8 cellular contexts compared by ENCODE assay signal in genomic region chr1:31760901-31761470, GRCh38. TPM values are rescaled to one million over a fixed set of nuclear protein-coding genes. Genes with fewer than 3 reads are reported as not detected.
DNase-seq lines count a peak whose midpoint lies in the region; ATAC-seq, FAIRE-seq and TF ChIP-seq lines count a peak whose summit lies in the region.

No MANE protein-coding gene starts in this region.

- H3K4me3 ChIP-seq in colonic mucosa (peak overlapping the region; percentile 38), HepG2 (replicated peaks in 1 of 3; ENCODE audit: insufficient read depth in 1 of 3, low read depth in 2 of 3, low read length in 3 of 3) (peak overlapping the region; percentile 43 to 74 (median 60); a peak in 5 of 6 replicates)

- POLR2A ChIA-PET in HepG2 (lab: Yijun Ruan, JAX): interaction anchor here (0.7 to 2.1 kb wide), 3 partner anchors 15 to 116 kb away, joined by 3 to 5 read pairs (median 4); partner anchors contain the start of gene PEF1

- TF ChIP-seq EP300 in HepG2 (IDR thresholded peaks at IDR 0.05; ENCODE audit: low read depth in 2 of 2, low read length in 2 of 2) (no peak), HepG2 (CRISPR knock-in tag; IDR thresholded peaks at IDR 0.05; ENCODE audit: borderline replicate concordance) (no peak)

- H4K20me1 ChIP-seq in HepG2 (ENCODE audit: insufficient read depth, low read length): no peaks in the 10 kb centered on the region

- H3K27me3 ChIP-seq in colonic mucosa (peaks cover 38% of the 10 kb centered on the region), HepG2 (ENCODE audit: control insufficient read depth in 1 of 2, insufficient read depth in 2 of 2, low read length in 2 of 2) (peaks cover 19 to 71% of the 10 kb centered on the region in 2 experiments)

- peak overlapping the region; percentile 65 for H3K9ac ChIP-seq in ES-I3 (ENCODE audit: low read depth, low read length)
- H3K9ac ChIP-seq in colonic mucosa (ENCODE audit: low read depth in 2 of 2, low read length in 2 of 2): peak overlapping the region; percentile 26 to 47
- H3K9ac ChIP-seq in HepG2 (ENCODE audit: insufficient read depth, low read depth, low read length): no peak overlapping the region

- H3K4me1 ChIP-seq in ES-I3 (ENCODE audit: insufficient read depth, low read length): peaks cover 46% of the 10 kb centered on the region
- peaks cover 7% of the 10 kb centered on the region for H3K4me1 ChIP-seq in colonic mucosa
- peaks cover 32% of the 10 kb centered on the region for H3K4me1 ChIP-seq in HepG2 (ENCODE audit: insufficient read depth, low read length)

- H3K4me2 ChIP-seq in HepG2 (ENCODE audit: low read depth, low read length): peak overlapping the region; percentile 70

- BruUV-seq in HepG2 (replicated peaks; lab: Mats Ljungman, UMichigan): no TSS peak

- FAIRE-seq in HepG2 (lab: Jason Lieb, UNC): no peak

- no peak for TF ChIP-seq RAD21 in HepG2 (CRISPR knock-in tag; IDR thresholded peaks at IDR 0.05)

- H3K36me3 ChIP-seq in ES-I3 (ENCODE audit: insufficient read depth, low read length): no peaks in the 10 kb centered on the region
- H3K36me3 ChIP-seq in colonic mucosa: no peaks in the 10 kb centered on the region
- H3K36me3 ChIP-seq in HepG2 (replicated peaks in 1 of 2; ENCODE audit: control insufficient read depth in 1 of 2, insufficient read depth in 2 of 2, low read length in 2 of 2): no peaks in the 10 kb centered on the region

- TF ChIP-seq POLR2A in HepG2 (IDR thresholded peaks at IDR 0.05; ENCODE audit: insufficient read depth in 1 of 2, low read depth in 2 of 2, low read length in 2 of 2): no peak

- H3K9me3 ChIP-seq in ES-I3 (ENCODE audit: control insufficient read depth, insufficient read depth, low read length) (no peaks in the 10 kb centered on the region), colonic mucosa (no peaks in the 10 kb centered on the region), HepG2 (ENCODE audit: low read length) (no peaks in the 10 kb centered on the region)

- no peak overlapping the region for H3K27ac ChIP-seq in colonic mucosa
- H3K27ac ChIP-seq in HepG2 (ENCODE audit: extremely low read length, insufficient read depth, low read length): no peak overlapping the region

- H3K79me2 ChIP-seq in HepG2 (ENCODE audit: insufficient read depth, low read length): no peaks in the 10 kb centered on the region

- TF ChIP-seq CTCF in colonic mucosa (IDR thresholded peaks at IDR 0.05) (no peak), HepG2 (CRISPR knock-in tag; IDR thresholded peaks at IDR 0.05) (no peak)

- peak; percentile 62 to 70 for DNase-seq in NCI-H2081 (lab: John Stamatoyannopoulos, UW)
- DNase-seq in activated CD4-positive, alpha-beta T cell treated with anti-CD3 and anti-CD28 coated beads for 48 hours: peak; percentile 63
- DNase-seq in colonic mucosa: peak; percentile 50
- DNase-seq in HepG2 (ENCODE audit: low spot score): peak; percentile 25
- DNase-seq in stimulated activated CD4-positive, alpha-beta T cell treated with anti-CD3 and anti-CD28 coated beads, TNF-alpha, amount 100 ng/mL, for 1 hour (ENCODE audit: low read depth in 3 of 3, low spot score in 1 of 3): peak in 2 of 3 donors; percentile 42 to 43

- intact Hi-C loops in colonic mucosa (cut with DNase I): no loop called here
- intact Hi-C loops in HepG2 (cut with micrococcal nuclease; ENCODE audit: unreplicated experiment): no loop called here

- no peak overlapping the region for H2AFZ ChIP-seq in HepG2 (ENCODE audit: low read length)

- WGBS in HepG2 (ENCODE audit: low lambda C conversion rate): 0% methylated on average over 4 of the region's 27 CpGs

- in situ Hi-C loops in HepG2 (cut with HindIII; ENCODE audit: extremely low pct_ligation_motif_present, low pct_unique_long_range_greater_than_20kb): no loop called here

- ATAC-seq in HepG2 (peak; percentile 11), GM21360 (IDR thresholded peaks at IDR 0.05; ENCODE audit: unreplicated experiment) (no peak), GM18909 (IDR thresholded peaks at IDR 0.05; ENCODE audit: poor library complexity, unreplicated experiment) (no peak)

- CTCF ChIA-PET in HepG2 (lab: Yijun Ruan, JAX; ENCODE audit: low intra/inter-chr PET ratio, low total read pairs): no interaction called here

RNA-seq across cellular contexts. Expression of gene ADGRB2, which starts 3.2 kb away (rescaled TPM):
- total RNA-seq in colonic mucosa: 1 to 10 TPM in 1 of 2 donors, under 1 TPM in 1; 0.59 to 1.6 TPM
- total RNA-seq in HepG2 (2016; rRNA removed; fragmentation: Illumina TruSeq; extraction: Trizol): 0.09 TPM in 1 of 2 replicates, not detected in the other
- not detected in 2 replicates for total RNA-seq in HepG2 (2016; cell fraction: cytosol; rRNA removed; fragmentation: Illumina TruSeq; extraction: Trizol; ENCODE audit: low read depth)
- total RNA-seq in HepG2 (2016; cell fraction: insoluble cytoplasmic fraction; rRNA removed; fragmentation: Illumina TruSeq; extraction: Trizol): 0.04 TPM in 1 of 2 replicates, not detected in the other
- total RNA-seq in HepG2 (2016; cell fraction: membrane; rRNA removed; fragmentation: Illumina TruSeq; extraction: Trizol): not detected in 2 replicates
- 0.09 TPM in 1 of 2 replicates, not detected in the other for total RNA-seq in HepG2 (2016; cell fraction: nucleus; rRNA removed; fragmentation: Illumina TruSeq; extraction: Trizol)
- 0.03 TPM in 1 of 2 replicates, not detected in the other for polyA plus RNA-seq in HepG2 (2011; rRNA removed)
- 0.04 TPM in 1 of 2 replicates, not detected in the other for polyA plus RNA-seq in HepG2 (2011; cell fraction: cytosol; rRNA removed)
- 0.14 and 0.31 TPM in 2 replicates for polyA plus RNA-seq in HepG2 (2011; cell fraction: nucleus; rRNA removed)
- polyA plus RNA-seq in HepG2 (2012): 0.07 TPM in 1 of 2 replicates, not detected in the other
- not detected in 2 replicates for polyA plus RNA-seq in HepG2 (2016; cell fraction: cytosol; fragmentation: Illumina TruSeq; extraction: Trizol; ENCODE audit: low read depth)
- polyA plus RNA-seq in HepG2 (2016; cell fraction: insoluble cytoplasmic fraction; fragmentation: Illumina TruSeq; extraction: Trizol; ENCODE audit: low read depth): not detected in 2 replicates
- polyA plus RNA-seq in HepG2 (2016; cell fraction: membrane; fragmentation: Illumina TruSeq; extraction: Trizol; ENCODE audit: low read depth): not detected in 2 replicates
- polyA plus RNA-seq in HepG2 (2016; cell fraction: nucleus; fragmentation: Illumina TruSeq; extraction: Trizol; ENCODE audit: insufficient read depth, low read depth): 0.29 TPM in 1 of 2 replicates, not detected in the other
- polyA minus RNA-seq in HepG2 (2011; rRNA and poly(A)+ RNA removed; ENCODE audit: low replicate concordance): 2.1 TPM in 1 of 2 replicates, not detected in the other
- not detected in 2 replicates for polyA minus RNA-seq in HepG2 (2011; cell fraction: cytosol; rRNA and poly(A)+ RNA removed)
- not detected in 2 replicates for polyA minus RNA-seq in HepG2 (2011; cell fraction: nucleus; rRNA and poly(A)+ RNA removed)

RNA-seq across cellular contexts. Expression of gene SPOCD1, which starts 54.8 kb away (rescaled TPM):
- under 1 TPM; 0.45 to 0.59 TPM for total RNA-seq in colonic mucosa
- total RNA-seq in HepG2 (2016; rRNA removed; fragmentation: Illumina TruSeq; extraction: Trizol): 0.08 and 0.24 TPM in 2 replicates
- not detected in 2 replicates for total RNA-seq in HepG2 (2016; cell fraction: cytosol; rRNA removed; fragmentation: Illumina TruSeq; extraction: Trizol; ENCODE audit: low read depth)
- 0.12 and 0.15 TPM in 2 replicates for total RNA-seq in HepG2 (2016; cell fraction: insoluble cytoplasmic fraction; rRNA removed; fragmentation: Illumina TruSeq; extraction: Trizol)
- total RNA-seq in HepG2 (2016; cell fraction: membrane; rRNA removed; fragmentation: Illumina TruSeq; extraction: Trizol): 0.09 and 0.17 TPM in 2 replicates
- 0.09 TPM in 1 of 2 replicates, not detected in the other for total RNA-seq in HepG2 (2016; cell fraction: nucleus; rRNA removed; fragmentation: Illumina TruSeq; extraction: Trizol)
- 0.26 and 0.29 TPM in 2 replicates for polyA plus RNA-seq in HepG2 (2011; rRNA removed)
- polyA plus RNA-seq in HepG2 (2011; cell fraction: cytosol; rRNA removed): 0.09 and 0.24 TPM in 2 replicates
- 0.57 and 0.74 TPM in 2 replicates for polyA plus RNA-seq in HepG2 (2011; cell fraction: nucleus; rRNA removed)
- 0.07 and 0.09 TPM in 2 replicates for polyA plus RNA-seq in HepG2 (2012)
- polyA plus RNA-seq in HepG2 (2016; cell fraction: cytosol; fragmentation: Illumina TruSeq; extraction: Trizol; ENCODE audit: low read depth): not detected in 2 replicates
- 0.24 TPM in 1 of 2 replicates, not detected in the other for polyA plus RNA-seq in HepG2 (2016; cell fraction: insoluble cytoplasmic fraction; fragmentation: Illumina TruSeq; extraction: Trizol; ENCODE audit: low read depth)
- polyA plus RNA-seq in HepG2 (2016; cell fraction: membrane; fragmentation: Illumina TruSeq; extraction: Trizol; ENCODE audit: low read depth): 0.12 TPM in 1 of 2 replicates, not detected in the other
- 0.65 and 1.1 TPM in 2 replicates for polyA plus RNA-seq in HepG2 (2016; cell fraction: nucleus; fragmentation: Illumina TruSeq; extraction: Trizol; ENCODE audit: insufficient read depth, low read depth)
- 1.4 and 1.6 TPM in 2 replicates for polyA minus RNA-seq in HepG2 (2011; rRNA and poly(A)+ RNA removed; ENCODE audit: low replicate concordance)
- polyA minus RNA-seq in HepG2 (2011; cell fraction: cytosol; rRNA and poly(A)+ RNA removed): not detected in 2 replicates
- polyA minus RNA-seq in HepG2 (2011; cell fraction: nucleus; rRNA and poly(A)+ RNA removed): not detected in 2 replicates

RNA-seq across cellular contexts. Expression of gene COL16A1, which starts 57.2 kb away (rescaled TPM):
- total RNA-seq in colonic mucosa (10 to 100 TPM in 1 of 2 donors, 1 to 10 TPM in 1; 9.0 to 15.4 TPM), HepG2 (2016; rRNA removed; fragmentation: Illumina TruSeq; extraction: Trizol) (2.0 and 12.2 TPM in 2 replicates)
- 0.61 and 0.62 TPM in 2 replicates for total RNA-seq in HepG2 (2016; cell fraction: cytosol; rRNA removed; fragmentation: Illumina TruSeq; extraction: Trizol; ENCODE audit: low read depth)
- 2.0 and 13.0 TPM in 2 replicates for total RNA-seq in HepG2 (2016; cell fraction: insoluble cytoplasmic fraction; rRNA removed; fragmentation: Illumina TruSeq; extraction: Trizol)
- total RNA-seq in HepG2 (2016; cell fraction: membrane; rRNA removed; fragmentation: Illumina TruSeq; extraction: Trizol): 0.76 and 1.1 TPM in 2 replicates
- total RNA-seq in HepG2 (2016; cell fraction: nucleus; rRNA removed; fragmentation: Illumina TruSeq; extraction: Trizol): 18.2 and 22.6 TPM in 2 replicates
- 4.3 and 5.1 TPM in 2 replicates for polyA plus RNA-seq in HepG2 (2011; rRNA removed)
- 0.54 and 0.85 TPM in 2 replicates for polyA plus RNA-seq in HepG2 (2011; cell fraction: cytosol; rRNA removed)
- polyA plus RNA-seq in HepG2 (2011; cell fraction: nucleus; rRNA removed): 61.1 and 62.0 TPM in 2 replicates
- polyA plus RNA-seq in HepG2 (2012): 4.7 and 5.1 TPM in 2 replicates
- 0.29 and 0.41 TPM in 2 replicates for polyA plus RNA-seq in HepG2 (2016; cell fraction: cytosol; fragmentation: Illumina TruSeq; extraction: Trizol; ENCODE audit: low read depth)
- 1.5 and 2.3 TPM in 2 replicates for polyA plus RNA-seq in HepG2 (2016; cell fraction: insoluble cytoplasmic fraction; fragmentation: Illumina TruSeq; extraction: Trizol; ENCODE audit: low read depth)
- polyA plus RNA-seq in HepG2 (2016; cell fraction: membrane; fragmentation: Illumina TruSeq; extraction: Trizol; ENCODE audit: low read depth): 0.43 and 0.78 TPM in 2 replicates
- polyA plus RNA-seq in HepG2 (2016; cell fraction: nucleus; fragmentation: Illumina TruSeq; extraction: Trizol; ENCODE audit: insufficient read depth, low read depth): 57.7 and 64.7 TPM in 2 replicates
- polyA minus RNA-seq in HepG2 (2011; rRNA and poly(A)+ RNA removed; ENCODE audit: low replicate concordance): 1.4 and 4.1 TPM in 2 replicates
- 0.69 and 1.6 TPM in 2 replicates for polyA minus RNA-seq in HepG2 (2011; cell fraction: cytosol; rRNA and poly(A)+ RNA removed)
- 6.8 and 10.1 TPM in 2 replicates for polyA minus RNA-seq in HepG2 (2011; cell fraction: nucleus; rRNA and poly(A)+ RNA removed)
